In the genomic region with DNA sequence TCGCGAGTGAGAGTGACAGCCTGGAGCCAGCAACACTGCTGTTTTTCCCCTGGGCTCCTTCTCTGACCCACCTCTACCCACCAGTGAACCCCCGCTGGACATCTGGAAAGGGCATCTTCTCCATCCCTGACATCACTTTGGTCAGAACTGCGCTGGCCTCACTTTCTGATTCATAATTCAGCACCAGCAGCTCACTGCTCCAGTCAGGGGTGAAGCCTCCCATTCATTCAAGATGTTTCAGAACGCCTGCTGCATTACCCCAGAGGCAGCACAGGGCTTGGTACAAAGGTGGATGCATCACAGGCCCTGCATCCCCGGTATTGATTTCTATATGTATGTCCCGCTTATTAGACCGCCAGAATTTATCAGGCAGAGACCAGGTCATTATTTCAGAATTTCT, we compare ENCODE assay signal across 20 cellular contexts.
DNase-seq lines count a peak whose midpoint lies in the region; ATAC-seq and TF ChIP-seq lines count a peak whose summit lies in the region.
"Had no signal": no experiment of that assay in that cellular context is flagged by ENCODE, and none has a peak within 500 bp of the region (broad histone marks: within the 10 kb centered on the region; RNA-seq: fewer than 3 reads in every experiment).

No MANE protein-coding gene starts in this region.

- no peak for ATAC-seq in left cardiac atrium
- ATAC-seq in HG02642 (IDR thresholded peaks at IDR 0.05; ENCODE audit: poor library complexity, unreplicated experiment), result no peak

- no peak for TF ChIP-seq EP300 in esophagus muscularis mucosa (IDR thresholded peaks at IDR 0.05)

- no peak overlapping the region for H3K4me3 ChIP-seq in coronary artery
- no peak overlapping the region for H3K4me3 ChIP-seq in esophagus muscularis mucosa
- no peak overlapping the region for H3K4me3 ChIP-seq in vagina
- H3K4me3 ChIP-seq: BLaER1 treated with 17β-estradiol and CSF1 and Interleukin-3, amounts not matched to agents 10 nM and 100 nM; HAP-1 had no signal

- H3K4me1 ChIP-seq in esophagus muscularis mucosa (no peaks in the 10 kb centered on the region), vagina (no peaks in the 10 kb centered on the region)
- H3K4me1 ChIP-seq: BE2C; BLaER1 treated with 17β-estradiol and CSF1 and Interleukin-3, amounts not matched to agents 10 nM and 100 nM; HAP-1 had no signal

- WGBS in esophagus muscularis mucosa, result 95% methylated on average over 8 of the region's 8 CpGs

- intact Hi-C loops in cardiac septum (cut with DNase I), result no loop called here
- intact Hi-C loops in left cardiac atrium (cut with DNase I), result no loop called here
- intact Hi-C loops in esophagus muscularis mucosa (cut with DNase I), result no loop called here
- intact Hi-C loops in vagina (cut with DNase I), result no loop called here

- peaks cover 0 to 3% (median 1%) of the 10 kb centered on the region in 4 donors for H3K9me3 ChIP-seq in esophagus muscularis mucosa
- no peaks in the 10 kb centered on the region for H3K9me3 ChIP-seq in vagina
- H3K9me3 ChIP-seq: BE2C, HAP-1 had no signal

- no peaks in the 10 kb centered on the region for H3K27me3 ChIP-seq in esophagus muscularis mucosa
- H3K27me3 ChIP-seq in vagina, result no peaks in the 10 kb centered on the region
- H3K27me3 ChIP-seq: BE2C; BLaER1 treated with 17β-estradiol and CSF1 and Interleukin-3, amounts not matched to agents 10 nM and 100 nM had no signal

- H3K27ac ChIP-seq in coronary artery (no peak overlapping the region), esophagus muscularis mucosa (replicated peaks in 1 of 4) (no peak overlapping the region), vagina (no peak overlapping the region)
- H3K27ac ChIP-seq: 22Rv1; BLaER1 treated with 17β-estradiol and CSF1 and Interleukin-3, amounts not matched to agents 10 nM and 100 nM had no signal

- TF ChIP-seq CTCF in coronary artery (IDR thresholded peaks at IDR 0.05) (no peak), esophagus muscularis mucosa (IDR thresholded peaks at IDR 0.05) (no peak), vagina (IDR thresholded peaks at IDR 0.05) (no peak)

- peak; percentile 50 for DNase-seq in cardiac septum (ENCODE audit: low spot score)
- DNase-seq in left cardiac atrium, result no peak
- peak; percentile 50 for DNase-seq in coronary artery (ENCODE audit: low spot score)
- peak; percentile 87 for DNase-seq in esophagus muscularis mucosa (ENCODE audit: extremely low spot score)
- DNase-seq in vagina (ENCODE audit: extremely low spot score in 2 of 2), result peak; percentile 37 to 81
- DNase-seq in stimulated activated CD4-positive, alpha-beta T cell treated with anti-CD3 and anti-CD28 coated beads, Interleukin-2, amount 100 ng/mL, for 48 hours, result no peak
- no peak for DNase-seq in activated CD4-positive, alpha-beta T cell treated with anti-CD3 and anti-CD28 coated beads for 4 hours
- DNase-seq: AML-193; BE2C; CD4-positive, alpha-beta T cell; CD8-positive, alpha-beta memory T cell; DMS53; DMS79 treated with DMSO at 0.1 percent for 48 hours; GF-D8; GOT3; HFFc6 had no signal

- TF ChIP-seq POLR2A in esophagus muscularis mucosa (IDR thresholded peaks at IDR 0.05; ENCODE audit: low read depth) (no peak), vagina (IDR thresholded peaks at IDR 0.05) (no peak)

- H3K36me3 ChIP-seq in esophagus muscularis mucosa (no peaks in the 10 kb centered on the region), vagina (no peaks in the 10 kb centered on the region)
- H3K36me3 ChIP-seq: BE2C; BLaER1 treated with 17β-estradiol and CSF1 and Interleukin-3, amounts not matched to agents 10 nM and 100 nM; HAP-1 had no signal

Comparison
In these comparisons a context has a peak if more than half of its experiments do, and no peak if none do; other contexts are left out.
1. DNase-seq: peak in cardiac septum (single experiment), coronary artery (single experiment), esophagus muscularis mucosa (single experiment) and vagina (2 of 2); none in left cardiac atrium (single experiment), stimulated activated CD4-positive, alpha-beta T cell treated with anti-CD3 and anti-CD28 coated beads, Interleukin-2, amount 100 ng/mL, for 48 hours (0 of 2) and activated CD4-positive, alpha-beta T cell treated with anti-CD3 and anti-CD28 coated beads for 4 hours (0 of 2).